Comparison of ENCODE assay signal across 17 cellular contexts in genomic region chr19:6064703-6065073, GRCh38. TPM values are rescaled to one million over a fixed set of nuclear protein-coding genes. Genes with fewer than 3 reads are reported as not detected.
DNase-seq lines count a peak whose midpoint lies in the region; ATAC-seq and TF ChIP-seq lines count a peak whose summit lies in the region.
"Had no signal": no experiment of that assay in that cellular context is flagged by ENCODE, and none has a peak within 500 bp of the region (broad histone marks: within the 10 kb centered on the region; RNA-seq: fewer than 3 reads in every experiment).

No MANE protein-coding gene starts in this region.

- DNase-seq in right cardiac atrium (no peak), Right ventricle myocardium superior (no peak), dermis blood vessel endothelial cell (peak; percentile 10), neural crest cell (ENCODE audit: low read depth, low spot score) (no peak), NCI-H2227 (lab: John Stamatoyannopoulos, UW; ENCODE audit: unreplicated experiment) (no peak), NCI-H524 treated with DMSO at 0.1 percent for 48 hours (lab: John Stamatoyannopoulos, UW) (no peak)
- DNase-seq: activated effector memory CD4-positive, alpha-beta T cell treated with Interleukin-2 at 50 U/mL for 16 hours; CD8-positive, alpha-beta T cell; KG1; midbrain; NCI-H1105; NCI-H2107; NCI-H82 had no signal

- WGBS in right cardiac atrium: 96% methylated on average over 2 of the region's 2 CpGs

- ATAC-seq in right cardiac atrium (no peak), Right ventricle myocardium superior (ENCODE audit: poor library complexity) (no peak), GM19463 (IDR thresholded peaks at IDR 0.05; ENCODE audit: unreplicated experiment) (no peak), HG02840 (IDR thresholded peaks at IDR 0.05; ENCODE audit: low FRiP score, unreplicated experiment) (no peak)
- ATAC-seq: CD8-positive, alpha-beta T cell had no signal

- H3K36me3 Mint-ChIP-seq in neural crest cell (ENCODE audit: low read depth): peaks cover 6% of the 10 kb centered on the region
- H3K36me3 Mint-ChIP-seq: CD8-positive, alpha-beta T cell had no signal

- peaks cover 42% of the 10 kb centered on the region for H3K4me1 ChIP-seq in right cardiac atrium (ENCODE audit: control insufficient read depth, insufficient read depth, low read length)

- no peaks in the 10 kb centered on the region for H3K9me3 ChIP-seq in right cardiac atrium (ENCODE audit: control insufficient read depth, low read length)
- H3K9me3 ChIP-seq: colonic mucosa had no signal

- peaks cover 65% of the 10 kb centered on the region for H3K4me1 Mint-ChIP-seq in neural crest cell

- no peak overlapping the region for H3K4me3 Mint-ChIP-seq in neural crest cell
- H3K4me3 Mint-ChIP-seq: CD8-positive, alpha-beta T cell had no signal

- peaks cover 5% of the 10 kb centered on the region for H3K9me3 Mint-ChIP-seq in neural crest cell
- H3K9me3 Mint-ChIP-seq: CD8-positive, alpha-beta T cell had no signal

- no peak for TF ChIP-seq CTCF in neural crest cell (conservative IDR thresholded peaks at IDR 0.05)

- peak overlapping the region; percentile 43 for H3K27ac ChIP-seq in right cardiac atrium (ENCODE audit: low read length)

- H3K27me3 ChIP-seq in right cardiac atrium (ENCODE audit: control insufficient read depth, insufficient read depth): no peaks in the 10 kb centered on the region
- H3K27me3 ChIP-seq: colonic mucosa had no signal

- intact Hi-C loops in right cardiac atrium (cut with DNase I) (loop anchor here in 2 of 4 donors (5.0 kb wide), 1 partner anchor 43 kb away; no protein-coding TSS in a partner anchor), Right ventricle myocardium superior (cut with DNase I) (no loop called here)

- H3K4me3 ChIP-seq in right cardiac atrium (ENCODE audit: low read length): no peak overlapping the region
- H3K4me3 ChIP-seq: colonic mucosa, smooth muscle cell had no signal

- H3K27ac Mint-ChIP-seq in neural crest cell (ENCODE audit: unreplicated experiment): peak overlapping the region; percentile 60
- H3K27ac Mint-ChIP-seq: CD8-positive, alpha-beta T cell had no signal

- H3K27me3 Mint-ChIP-seq in neural crest cell (ENCODE audit: low read depth): no peaks in the 10 kb centered on the region

RNA-seq across cellular contexts. Expression of gene RFX2, which starts 45.6 kb away (rescaled TPM):
- 10 to 100 TPM in 2 of 4 donors, 1 to 10 TPM in 2; 5.1 to 15.9 (median 9.6) TPM for total RNA-seq in right cardiac atrium
- polyA plus RNA-seq in right cardiac atrium: 8.2 TPM
- total RNA-seq in Right ventricle myocardium superior: 8.3 TPM
- 4.4 and 5.0 TPM in 2 replicates for total RNA-seq in dermis blood vessel endothelial cell
- 17.2 and 19.2 TPM in 2 replicates for total RNA-seq in neural crest cell
